Comparison of ENCODE assay signal across 23 cellular contexts in the genomic region with DNA sequence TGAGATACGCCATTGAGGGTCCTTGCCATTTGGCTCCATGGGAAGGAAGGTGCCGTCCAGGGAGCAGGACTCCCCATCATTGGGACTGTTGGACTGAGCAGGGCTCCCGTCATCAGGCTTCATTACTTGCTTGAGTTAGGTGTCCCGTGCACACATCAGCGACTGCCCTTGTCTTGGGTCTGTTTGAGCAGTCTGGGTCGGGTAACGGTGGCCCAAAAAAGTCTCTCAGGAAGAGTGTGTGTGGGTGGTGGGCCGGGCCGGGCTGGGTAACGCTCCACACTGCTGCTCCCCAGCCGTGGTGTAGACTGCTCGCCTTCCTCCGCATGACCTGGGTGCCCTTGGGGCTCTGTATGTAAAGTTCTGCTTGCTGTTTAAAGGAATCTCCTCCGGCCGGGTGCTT.
"Had no signal": no experiment of that assay in that cellular context is flagged by ENCODE, and none has a peak within 500 bp of the region (broad histone marks: within the 10 kb centered on the region; RNA-seq: fewer than 3 reads in every experiment).

No MANE protein-coding gene starts in this region.

- H3K9me3 Mint-ChIP-seq: activated CD4-positive, alpha-beta memory T cell treated with anti-CD3 and anti-CD28 coated beads for 36 hours; activated T-helper 2 cell treated with anti-CD3 and anti-CD28 coated beads, Interferon-gamma antibody, Interleukin-2, Interleukin-4, amounts not matched to agents 10 μg/mL and 5 μg/mL and 100 μg/mL, durations not matched to agents 14 hours and 24 hours and 36 hours; neural crest cell had no signal

- H3K27me3 Mint-ChIP-seq: activated CD4-positive, alpha-beta memory T cell treated with anti-CD3 and anti-CD28 coated beads for 36 hours; activated CD8-positive, alpha-beta memory T cell treated with anti-CD3 and anti-CD28 coated beads, Interleukin-2, amount 10 ng/mL, durations not matched to agents 7 days and 5 days had no signal

- ATAC-seq: activated CD8-positive, alpha-beta memory T cell treated with anti-CD3 and anti-CD28 coated beads, Interleukin-2, amount 10 ng/mL, durations not matched to agents 7 days and 5 days; left lung; right cardiac atrium had no signal

- H3K36me3 Mint-ChIP-seq: activated CD8-positive, alpha-beta memory T cell treated with anti-CD3 and anti-CD28 coated beads, Interleukin-2, amount 10 ng/mL, durations not matched to agents 7 days and 5 days had no signal

- H3K4me3 ChIP-seq: coronary artery, left lung, prostate gland, smooth muscle cell, tibial artery had no signal

- H3K4me3 Mint-ChIP-seq: activated CD4-positive, alpha-beta memory T cell treated with anti-CD3 and anti-CD28 coated beads for 36 hours; activated CD8-positive, alpha-beta memory T cell treated with anti-CD3 and anti-CD28 coated beads, Interleukin-2, amount 10 ng/mL, durations not matched to agents 7 days and 5 days; neural crest cell had no signal

- H3K9me3 ChIP-seq: left lung, prostate gland, tibial artery had no signal

- H3K27me3 ChIP-seq: brain microvascular endothelial cell, left lung, tibial artery had no signal

- H3K27ac Mint-ChIP-seq: activated CD4-positive, alpha-beta memory T cell treated with anti-CD3 and anti-CD28 coated beads for 36 hours; activated CD8-positive, alpha-beta memory T cell treated with anti-CD3 and anti-CD28 coated beads, Interleukin-2, amount 10 ng/mL, durations not matched to agents 7 days and 5 days; activated T-helper 2 cell treated with anti-CD3 and anti-CD28 coated beads, Interferon-gamma antibody, Interleukin-2, Interleukin-4, amounts not matched to agents 10 μg/mL and 5 μg/mL and 100 μg/mL, durations not matched to agents 14 hours and 24 hours and 36 hours had no signal

- H3K36me3 ChIP-seq: brain microvascular endothelial cell, prostate gland had no signal

- H3K27ac ChIP-seq: brain microvascular endothelial cell, coronary artery, left lung, prostate gland, tibial artery had no signal

- H3K4me1 ChIP-seq: left lung, prostate gland, tibial artery had no signal

- DNase-seq: activated CD4-positive, alpha-beta memory T cell treated with anti-CD3 and anti-CD28 coated beads for 36 hours; activated CD4-positive, alpha-beta T cell treated with anti-CD3 and anti-CD28 coated beads for 4 hours; activated CD8-positive, alpha-beta memory T cell treated with anti-CD3 and anti-CD28 coated beads, Interleukin-2, amount 10 ng/mL, durations not matched to agents 7 days and 5 days; activated naive CD4-positive, alpha-beta T cell treated with Interleukin-2 at 50 U/mL for 16 hours; activated T-cell treated with anti-CD3 and anti-CD28 coated beads, Interleukin-2, amount 50 U/mL, for 1 hour; anterior cingulate cortex; brain microvascular endothelial cell; central memory CD4-positive, alpha-beta T cell; erythroblast; foreskin melanocyte; hypothalamus; islet precursor cell; stimulated activated CD4-positive, alpha-beta T cell treated with anti-CD3 and anti-CD28 coated beads, Interleukin-4, amount 100 ng/mL, for 4 hours; stimulated activated naive CD4-positive, alpha-beta T cell; substantia nigra; tibial artery had no signal
